18 cellular contexts compared by ENCODE assay signal in the genomic region with DNA sequence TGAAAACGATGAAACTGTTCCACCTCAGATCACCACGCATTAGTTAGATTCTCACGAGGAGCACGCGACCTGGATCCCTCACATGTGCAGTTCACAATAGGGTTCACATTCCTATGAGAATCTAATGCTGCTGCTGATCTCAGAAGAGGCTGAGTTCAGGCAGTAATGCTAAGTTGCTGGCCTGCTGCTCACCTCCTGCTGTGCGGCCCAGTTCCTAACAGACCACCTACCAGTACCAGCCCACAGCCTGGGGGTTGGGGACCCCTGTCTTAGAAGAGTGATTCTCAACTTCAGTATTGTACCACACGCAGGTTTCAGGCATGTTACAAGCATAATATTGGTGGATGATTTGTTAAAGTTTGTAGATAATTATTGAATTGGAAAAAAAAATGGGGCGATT.
"Had no signal": no experiment of that assay in that cellular context is flagged by ENCODE, and none has a peak within 500 bp of the region (broad histone marks: within the 10 kb centered on the region; RNA-seq: fewer than 3 reads in every experiment).

No MANE protein-coding gene starts in this region.

- DNase-seq: colonic mucosa; dermis blood vessel endothelial cell; left colon; left ventricle myocardium superior; mucosa of descending colon; naive thymus-derived CD8-positive, alpha-beta T cell; psoas muscle; sigmoid colon; stimulated activated naive CD8-positive, alpha-beta T cell treated with anti-CD3 and anti-CD28 coated beads, Interleukin-15, Interleukin-2, amounts not matched to agents 100 U/mL and 50 U/mL, for 24 hours; thyroid gland; upper lobe of left lung had no signal

- H2AFZ ChIP-seq: hepatocyte had no signal

- H3K36me3 ChIP-seq: colonic mucosa, neutrophil, sigmoid colon, suprapubic skin, thyroid gland, upper lobe of left lung, vagina had no signal

- H3K27ac ChIP-seq: colonic mucosa, foreskin keratinocyte, neutrophil, psoas muscle, sigmoid colon, skin epidermis, suprapubic skin, thyroid gland, upper lobe of left lung, vagina had no signal

- H3K4me3 ChIP-seq: colonic mucosa, hepatocyte, lung, mucosa of descending colon, psoas muscle, sigmoid colon, skin epidermis, suprapubic skin, thyroid gland, upper lobe of left lung, vagina had no signal

- H3K9me3 ChIP-seq: colonic mucosa, mucosa of descending colon, neutrophil, psoas muscle, sigmoid colon, suprapubic skin, thyroid gland, upper lobe of left lung, vagina had no signal

- H3K79me2 ChIP-seq: hepatocyte had no signal

- H3K4me1 ChIP-seq: colonic mucosa had no signal

- H3K27me3 ChIP-seq: colonic mucosa, foreskin keratinocyte, hepatocyte, sigmoid colon, thyroid gland, upper lobe of left lung, vagina had no signal

- H3K4me2 ChIP-seq: hepatocyte had no signal

- ATAC-seq: left colon; left ventricle myocardium superior; mucosa of descending colon; naive thymus-derived CD8-positive, alpha-beta T cell; psoas muscle; stimulated activated naive CD8-positive, alpha-beta T cell treated with anti-CD3 and anti-CD28 coated beads, Interleukin-15, Interleukin-2, amounts not matched to agents 100 U/mL and 50 U/mL, for 24 hours had no signal
